Comparison of ENCODE assay signal across 8 cellular contexts in the genomic region with DNA sequence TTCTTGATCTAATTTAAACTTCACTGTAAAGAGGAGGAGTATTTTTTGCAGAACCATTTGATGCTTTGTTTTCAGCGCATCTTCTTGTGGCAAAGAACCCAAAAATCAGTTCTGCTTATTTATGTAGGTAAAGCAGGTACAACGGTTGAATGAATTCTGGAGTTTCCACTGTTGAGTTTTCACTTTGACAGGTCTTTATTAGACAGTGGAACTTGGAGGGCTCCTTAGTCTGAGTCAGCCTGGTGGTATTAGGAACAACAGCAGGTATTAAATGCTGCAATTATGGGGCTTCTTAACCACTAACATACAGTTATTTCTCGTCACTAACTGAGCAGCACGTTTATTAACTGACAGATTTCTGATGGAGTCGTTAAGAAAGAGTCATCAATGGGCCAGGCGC. TPM values are rescaled to one million over a fixed set of nuclear protein-coding genes. Genes with fewer than 3 reads are reported as not detected.
DNase-seq lines count a peak whose midpoint lies in the region; ATAC-seq and TF ChIP-seq lines count a peak whose summit lies in the region.

No MANE protein-coding gene starts in this region.

- H3K9ac ChIP-seq in OCI-LY1 (ENCODE audit: low read length) (peak overlapping the region; percentile 85), rectal smooth muscle tissue (ENCODE audit: low read length) (no peak overlapping the region)

- no peak overlapping the region for H2AFZ ChIP-seq in OCI-LY1 (ENCODE audit: low read length)

- no peak for ATAC-seq in GM19035 (IDR thresholded peaks at IDR 0.05; ENCODE audit: unreplicated experiment)
- ATAC-seq in GM19395 (IDR thresholded peaks at IDR 0.05; ENCODE audit: unreplicated experiment), result no peak

- peak overlapping the region; percentile 87 for H3K4me3 ChIP-seq in OCI-LY1 (ENCODE audit: low read depth, low read length, poor library complexity, severe bottlenecking)
- H3K4me3 ChIP-seq in epithelial cell of esophagus (ENCODE audit: low read length), result peak overlapping the region; percentile 97
- peak overlapping the region; percentile 99 for H3K4me3 ChIP-seq in rectal smooth muscle tissue (ENCODE audit: low read length)
- H3K4me3 ChIP-seq in lower leg skin (ENCODE audit: low read depth, poor library complexity, severe bottlenecking), result no peak overlapping the region

- H3K27ac ChIP-seq in OCI-LY1 (ENCODE audit: low read depth, low read length, poor library complexity, severe bottlenecking) (peak overlapping the region; percentile 70), rectal smooth muscle tissue (ENCODE audit: low read depth, low read length) (no peak overlapping the region)

- TF ChIP-seq CTCF in OCI-LY1 (IDR thresholded peaks at IDR 0.05; ENCODE audit: low read length), result no peak
- no peak for TF ChIP-seq CTCF in epithelial cell of esophagus (IDR thresholded peaks at IDR 0.05; ENCODE audit: insufficient read depth, low read depth, low read length, missing control alignments)
- no peak for TF ChIP-seq CTCF in lower leg skin (IDR thresholded peaks at IDR 0.05)

- no peaks in the 10 kb centered on the region for H3K27me3 ChIP-seq in OCI-LY1 (ENCODE audit: insufficient read depth, low read length)
- H3K27me3 ChIP-seq in rectal smooth muscle tissue (ENCODE audit: control insufficient read depth, insufficient read depth, low read length), result no peaks in the 10 kb centered on the region

- 56 to 61% methylated on average over 6 of the region's 6 CpGs for WGBS in lower leg skin, 2 donors

- H3F3A ChIP-seq in OCI-LY1 (ENCODE audit: insufficient read depth, low read length), result no peaks in the 10 kb centered on the region

- peak overlapping the region; percentile 98 for H3K4me2 ChIP-seq in OCI-LY1 (ENCODE audit: low read length)

- peaks cover 31% of the 10 kb centered on the region for H3K36me3 ChIP-seq in OCI-LY1 (ENCODE audit: insufficient read depth, low read length)
- peaks cover 3% of the 10 kb centered on the region for H3K36me3 ChIP-seq in rectal smooth muscle tissue (ENCODE audit: control insufficient read depth, insufficient read depth, low read length)

- peaks cover 20% of the 10 kb centered on the region for H3K4me1 ChIP-seq in OCI-LY1 (ENCODE audit: insufficient read depth, low read length, severe bottlenecking)
- H3K4me1 ChIP-seq in rectal smooth muscle tissue (ENCODE audit: control insufficient read depth, insufficient read depth, low read length), result peaks cover 8% of the 10 kb centered on the region

- no peaks in the 10 kb centered on the region for H3K9me3 ChIP-seq in OCI-LY1 (ENCODE audit: low read length)

- no peaks in the 10 kb centered on the region for H4K20me1 ChIP-seq in OCI-LY1 (ENCODE audit: insufficient read depth, low read length)

- H3K9me2 ChIP-seq in OCI-LY1 (ENCODE audit: low read depth, low read length), result no peaks in the 10 kb centered on the region

- H3K79me2 ChIP-seq in OCI-LY1 (ENCODE audit: insufficient read depth, low read length), result peaks cover 24% of the 10 kb centered on the region

- TF ChIP-seq POLR2A in lower leg skin (IDR thresholded peaks at IDR 0.05), result no peak

- DNase-seq in GM03348 (ENCODE audit: low spot score) (peak; percentile 20), epithelial cell of esophagus (ENCODE audit: low read depth) (peak; percentile 28), lower leg skin (ENCODE audit: low spot score in 2 of 2) (no peak), NCI-H748 (lab: John Stamatoyannopoulos, UW; ENCODE audit: unreplicated experiment) (no peak)

- intact Hi-C loops in lower leg skin (cut with DNase I; ENCODE audit: low total_unique reads), result no loop called here

RNA-seq across cellular contexts. Expression of a gene that starts 1.2 kb away (rescaled TPM):
- 10 to 100 TPM; 17.4 to 27.1 (median 22.5) TPM for total RNA-seq in lower leg skin

Comparison
In these comparisons a context has a peak if more than half of its experiments do, and no peak if none do; other contexts are left out.
1. DNase-seq: peak in GM03348 (single experiment) and epithelial cell of esophagus (single experiment); none in lower leg skin (0 of 2) and NCI-H748 (single experiment).